10 cellular contexts compared by ENCODE assay signal in genomic region chr6:33193619-33194018, GRCh38. TPM values are rescaled to one million over a fixed set of nuclear protein-coding genes. Genes with fewer than 3 reads are reported as not detected.
A peak's percentile ranks its signal among the peaks of the same experiment; 100 is the strongest.
DNase-seq lines count a peak whose midpoint lies in the region; ATAC-seq, FAIRE-seq and TF ChIP-seq lines count a peak whose summit lies in the region.
"Had no signal": no experiment of that assay in that cellular context is flagged by ENCODE, and none has a peak within 500 bp of the region (broad histone marks: within the 10 kb centered on the region; RNA-seq: fewer than 3 reads in every experiment).

No MANE protein-coding gene starts in this region.

- H3K27me3 ChIP-seq in gastroesophageal sphincter, result peaks cover 37% of the 10 kb centered on the region
- peaks cover 4 to 22% (median 14%) of the 10 kb centered on the region in 3 experiments for H3K27me3 ChIP-seq in neuronal stem cell (ENCODE audit: control insufficient read depth in 3 of 3, insufficient read depth in 3 of 3, low read depth in 1 of 3, low read length in 3 of 3)
- H3K27me3 ChIP-seq in vagina, result no peaks in the 10 kb centered on the region

- H3K4me3 ChIP-seq in gastroesophageal sphincter (peak overlapping the region in 1 of 2 donors; percentile 45), neuronal stem cell (ENCODE audit: low read length in 2 of 2) (no peak overlapping the region), vagina (peak overlapping the region; percentile 44 to 47)

- H3K9me3 ChIP-seq in gastroesophageal sphincter, result no peaks in the 10 kb centered on the region
- H3K9me3 ChIP-seq in neuronal stem cell (replicated peaks in 1 of 2; ENCODE audit: control insufficient read depth in 2 of 2, insufficient read depth in 1 of 2, low read depth in 1 of 2, low read length in 2 of 2), result no peaks in the 10 kb centered on the region
- no peaks in the 10 kb centered on the region for H3K9me3 ChIP-seq in vagina

- no peak for TF ChIP-seq CTCF in gastroesophageal sphincter (IDR thresholded peaks at IDR 0.05)
- no peak for TF ChIP-seq CTCF in vagina (IDR thresholded peaks at IDR 0.05)

- no peak overlapping the region for H2AFZ ChIP-seq in neuronal stem cell (ENCODE audit: low read length)

- no peak overlapping the region for H2BK12ac ChIP-seq in neuronal stem cell (ENCODE audit: low read length)

- intact Hi-C loops in Right ventricle myocardium superior (cut with DNase I) (no loop called here), cardiac septum (cut with DNase I) (no loop called here), vagina (cut with DNase I) (no loop called here)

- H2AK5ac ChIP-seq in neuronal stem cell (ENCODE audit: low read depth, low read length), result no peak overlapping the region

- H2BK15ac ChIP-seq in neuronal stem cell (ENCODE audit: low read length), result no peak overlapping the region

- no peak overlapping the region for H3K14ac ChIP-seq in neuronal stem cell (ENCODE audit: low read length)

- no peak overlapping the region for H2BK120ac ChIP-seq in neuronal stem cell (ENCODE audit: low read depth, low read length)

- WGBS in gastroesophageal sphincter (ENCODE audit: low coverage in 1 of 2), 2 donors, result 40 to 80% methylated on average over 1 of the region's 6 CpGs
- no CpG with 5 or more reads among the region's 6 CpGs for WGBS in neuronal stem cell (ENCODE audit: extremely low coverage in 2 of 2, insufficient read length in 2 of 2, insufficient replicate concordance in 1 of 2), 2 donors

- H4K8ac ChIP-seq in neuronal stem cell (ENCODE audit: low read depth, low read length), result no peak overlapping the region

- H3K4me1 ChIP-seq in gastroesophageal sphincter (peaks cover 0 to 37% (median 9%) of the 10 kb centered on the region in 3 donors), neuronal stem cell (ENCODE audit: control insufficient read depth in 2 of 2, insufficient read depth in 1 of 2, low read depth in 1 of 2, low read length in 2 of 2) (peaks cover 3 to 11% of the 10 kb centered on the region in 2 donors), vagina (peaks cover 32% of the 10 kb centered on the region)

- H2BK5ac ChIP-seq in neuronal stem cell (ENCODE audit: low read length), result no peak overlapping the region

- H3K9ac ChIP-seq in neuronal stem cell (ENCODE audit: low read depth, low read length, poor library complexity), result no peak overlapping the region

- TF ChIP-seq EP300 in gastroesophageal sphincter (IDR thresholded peaks at IDR 0.05), result no peak

- DNase-seq in Right ventricle myocardium superior (no peak), cardiac septum (ENCODE audit: low spot score) (no peak), neuronal stem cell (ENCODE audit: low spot score) (no peak), vagina (ENCODE audit: extremely low spot score in 2 of 2) (no peak), NCI-H1694 (lab: John Stamatoyannopoulos, UW) (no peak), GM19239 (ENCODE audit: insufficient read length, low spot score) (no peak), COLO829 (ENCODE audit: low spot score) (no peak)
- DNase-seq: effector memory CD8-positive, alpha-beta T cell; NCI-H446 had no signal

- H4K91ac ChIP-seq in neuronal stem cell (ENCODE audit: low read depth, low read length, poor library complexity), result no peak overlapping the region

- H3K4ac ChIP-seq in neuronal stem cell (ENCODE audit: low read length), result no peak overlapping the region

- TF ChIP-seq POLR2A in gastroesophageal sphincter (IDR thresholded peaks at IDR 0.05), result no peak
- TF ChIP-seq POLR2A in vagina (IDR thresholded peaks at IDR 0.05), result no peak

- H3K18ac ChIP-seq in neuronal stem cell (ENCODE audit: low read length), result no peak overlapping the region

- ATAC-seq in Right ventricle myocardium superior (ENCODE audit: poor library complexity), result peak; percentile 2
- ATAC-seq in gastroesophageal sphincter, result peak; percentile 3

- H3K23ac ChIP-seq in neuronal stem cell (ENCODE audit: low read depth, low read length, poor library complexity), result no peak overlapping the region

- peaks cover 3% of the 10 kb centered on the region for H3K79me1 ChIP-seq in neuronal stem cell (ENCODE audit: low read depth, low read length)

- H3K36me3 ChIP-seq in gastroesophageal sphincter (peaks cover 0 to 40% of the 10 kb centered on the region in 2 donors), neuronal stem cell (replicated peaks in 1 of 2; ENCODE audit: control insufficient read depth in 2 of 2, insufficient read depth in 2 of 2, low read length in 2 of 2) (peaks cover 25 to 40% of the 10 kb centered on the region in 2 donors), vagina (peaks cover 0 to 21% of the 10 kb centered on the region in 2 donors)

- H3K4me2 ChIP-seq in neuronal stem cell (ENCODE audit: insufficient read depth, low read length, poor library complexity, severe bottlenecking), result peak overlapping the region; percentile 81

- no peak for FAIRE-seq in GM19239 (lab: Jason Lieb, UNC)

- peak overlapping the region in 3 of 4 donors; percentile 48 to 79 (median 72) for H3K27ac ChIP-seq in gastroesophageal sphincter
- H3K27ac ChIP-seq in neuronal stem cell (replicated peaks; ENCODE audit: low read length), result no peak overlapping the region
- peak overlapping the region; percentile 71 for H3K27ac ChIP-seq in vagina

RNA-seq across cellular contexts. Expression of gene COL11A2, which starts 1.4 kb away (rescaled TPM):
- total RNA-seq in Right ventricle myocardium superior (0.94 TPM), cardiac septum (1.7 TPM), gastroesophageal sphincter (1 to 10 TPM in 1 of 4 donors, under 1 TPM in 3; 0.35 to 1.4 (median 0.45) TPM), vagina (0.25 TPM)
- 0.86 TPM for polyA plus RNA-seq in neuronal stem cell (2013, experiment 1 of 2)
- 0.82 TPM for polyA plus RNA-seq in neuronal stem cell (2013, experiment 2 of 2)

RNA-seq across cellular contexts. Expression of gene RXRB, which starts 6.8 kb away (rescaled TPM):
- total RNA-seq in Right ventricle myocardium superior (37.9 TPM), cardiac septum (33.5 TPM), gastroesophageal sphincter (10 to 100 TPM; 20.0 to 38.8 (median 28.9) TPM), vagina (28.0 TPM)
- polyA plus RNA-seq in neuronal stem cell (2013, experiment 1 of 2), result 18.7 TPM
- 18.1 TPM for polyA plus RNA-seq in neuronal stem cell (2013, experiment 2 of 2)

RNA-seq across cellular contexts. Expression of gene SLC39A7, which starts 7.0 kb away (rescaled TPM):
- 46.0 TPM for total RNA-seq in Right ventricle myocardium superior
- 62.4 TPM for total RNA-seq in cardiac septum
- total RNA-seq in gastroesophageal sphincter, result 10 to 100 TPM; 54.6 to 79.9 (median 66.4) TPM
- polyA plus RNA-seq in neuronal stem cell (2013, experiment 1 of 2), result 42.0 TPM
- 40.1 TPM for polyA plus RNA-seq in neuronal stem cell (2013, experiment 2 of 2)
- 36.3 TPM for total RNA-seq in vagina

RNA-seq across cellular contexts. Expression of gene HSD17B8, which starts 10.8 kb away (rescaled TPM):
- total RNA-seq in Right ventricle myocardium superior (25.1 TPM), cardiac septum (9.9 TPM), gastroesophageal sphincter (10 to 100 TPM in 3 of 4 donors, 1 to 10 TPM in 1; 2.2 to 16.1 (median 12.2) TPM), vagina (17.7 TPM)
- 8.2 TPM for polyA plus RNA-seq in neuronal stem cell (2013, experiment 1 of 2)
- polyA plus RNA-seq in neuronal stem cell (2013, experiment 2 of 2), result 8.3 TPM

RNA-seq across cellular contexts. Expression of gene RING1, which starts 14.7 kb away (rescaled TPM):
- total RNA-seq in Right ventricle myocardium superior, result 26.4 TPM
- total RNA-seq in cardiac septum, result 24.5 TPM
- total RNA-seq in gastroesophageal sphincter, result 10 to 100 TPM; 12.5 to 23.8 (median 17.7) TPM
- 47.3 TPM for polyA plus RNA-seq in neuronal stem cell (2013, experiment 1 of 2)
- polyA plus RNA-seq in neuronal stem cell (2013, experiment 2 of 2), result 47.9 TPM
- 32.7 TPM for total RNA-seq in vagina

Comparison
In these comparisons a context has a peak if more than half of its experiments do, and no peak if none do; other contexts are left out.
1. H3K4me3 ChIP-seq: peak in vagina (2 of 2); none in neuronal stem cell (0 of 2).